Comparison of ENCODE assay signal across 1 cellular context in the genomic region with DNA sequence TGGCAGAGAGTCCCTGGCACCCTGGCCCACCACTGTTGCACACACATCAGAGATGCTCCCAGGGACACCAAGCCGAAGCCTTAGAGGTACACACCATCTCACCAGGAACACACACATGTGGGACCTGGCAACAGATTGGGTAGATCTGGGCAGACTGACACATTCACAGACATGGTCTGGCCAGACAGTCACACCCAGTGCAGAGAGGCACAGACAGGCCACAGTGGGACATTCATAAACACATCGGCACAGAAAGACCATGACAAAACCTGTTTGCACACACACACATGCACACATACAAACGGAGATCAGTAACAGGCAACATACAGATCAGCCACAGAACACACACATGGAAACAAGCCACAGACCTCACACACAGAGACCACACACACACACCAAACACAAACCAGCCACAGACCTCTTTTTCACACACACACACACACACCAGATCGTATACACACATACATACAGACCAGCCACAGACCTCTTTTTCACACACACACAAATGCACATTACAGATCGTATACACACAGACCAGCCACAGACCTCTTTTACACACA.
TF ChIP-seq lines count a peak whose summit lies in the region.

No MANE protein-coding gene starts in this region.

TF ChIP-seq in H1, 55 proteins besides CTCF, POLR2A, EP300 and RAD21:
- no peak for TF ChIP-seq JUN (IDR thresholded peaks at IDR 0.05; ENCODE audit: low read depth, low read length)
